1 cellular context compared by ENCODE assay signal in the genomic region with DNA sequence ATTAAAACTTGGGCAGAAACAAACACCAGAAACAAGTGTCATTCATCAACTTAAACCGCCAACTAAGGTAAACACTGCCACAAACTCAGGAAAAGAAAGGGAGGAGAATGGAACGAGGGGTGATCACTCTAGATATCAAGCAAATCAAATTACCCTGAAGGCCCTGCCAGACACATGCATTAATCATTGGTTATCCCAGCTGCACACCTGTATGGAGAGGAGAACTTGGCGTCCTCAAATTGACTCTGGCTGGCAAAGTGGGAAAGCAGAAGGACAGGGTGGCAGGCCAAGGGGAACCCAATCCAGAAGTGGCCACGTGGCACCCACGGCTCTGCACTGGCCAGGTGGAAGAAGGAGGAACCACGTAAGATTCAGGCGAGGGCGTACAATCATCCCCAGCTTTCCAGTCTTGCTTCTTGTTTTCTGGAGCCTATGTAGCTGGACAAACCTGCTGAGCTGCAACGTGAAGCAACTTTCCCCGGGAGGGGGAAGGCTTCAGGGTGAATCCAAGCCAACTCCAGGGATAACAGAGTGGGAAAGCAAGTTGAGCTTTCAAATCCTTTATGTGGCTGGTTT.
TF ChIP-seq lines count a peak whose summit lies in the region.

No MANE protein-coding gene starts in this region.

TF ChIP-seq in K562, 482 proteins besides CTCF, POLR2A, EP300 and RAD21 (continued from another document and continues in another):
- TF ChIP-seq, protein P1, sequence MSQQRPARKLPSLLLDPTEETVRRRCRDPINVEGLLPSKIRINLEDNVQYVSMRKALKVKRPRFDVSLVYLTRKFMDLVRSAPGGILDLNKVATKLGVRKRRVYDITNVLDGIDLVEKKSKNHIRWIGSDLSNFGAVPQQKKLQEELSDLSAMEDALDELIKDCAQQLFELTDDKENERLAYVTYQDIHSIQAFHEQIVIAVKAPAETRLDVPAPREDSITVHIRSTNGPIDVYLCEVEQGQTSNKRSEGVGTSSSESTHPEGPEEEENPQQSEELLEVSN (IDR thresholded peaks at IDR 0.05; ENCODE audit: borderline replicate concordance in 1 of 2, extremely low read depth in 1 of 2, insufficient read depth in 1 of 2, insufficient read length in 1 of 2, low read depth in 1 of 2, low read length in 1 of 2, poor library complexity in 1 of 2, severe bottlenecking in 1 of 2) = peak; percentile 87 to 89
- TF ChIP-seq ZNF75A (CRISPR knock-in tag; IDR thresholded peaks at IDR 0.05) = no peak
- TF ChIP-seq IRF2 (CRISPR knock-in tag; IDR thresholded peaks at IDR 0.05) = no peak
- TF ChIP-seq, protein P2, sequence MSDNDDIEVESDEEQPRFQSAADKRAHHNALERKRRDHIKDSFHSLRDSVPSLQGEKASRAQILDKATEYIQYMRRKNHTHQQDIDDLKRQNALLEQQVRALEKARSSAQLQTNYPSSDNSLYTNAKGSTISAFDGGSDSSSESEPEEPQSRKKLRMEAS (CRISPR knock-in tag; IDR thresholded peaks at IDR 0.05) = peak; percentile 93
- TF ChIP-seq NFE2 (IDR thresholded peaks at IDR 0.05; ENCODE audit: low read depth) = 0 out of 2 replicates have a peak, but pooled peaks have one; percentile 13
- no peak; a peak in 1 of 3 replicates for TF ChIP-seq CBX3 (IDR thresholded peaks at IDR 0.05; ENCODE audit: borderline replicate concordance in 1 of 2, low read length in 2 of 2)
- peak; percentile 20; the same call in 1 of the 2 replicates for TF ChIP-seq TRIM28 (IDR thresholded peaks at IDR 0.05)
- TF ChIP-seq TAF15 (IDR thresholded peaks at IDR 0.05; ENCODE audit: low read depth, low read length) = no peak
- TF ChIP-seq ZNF589 (CRISPR knock-in tag; IDR thresholded peaks at IDR 0.05; ENCODE audit: low read depth) = peak; percentile 90
- TF ChIP-seq SAP30 (IDR thresholded peaks at IDR 0.05; ENCODE audit: borderline replicate concordance, insufficient read depth, low read depth, low read length, poor library complexity, severe bottlenecking) = peak; percentile 60
- TF ChIP-seq CHD2 (IDR thresholded peaks at IDR 0.05; ENCODE audit: low read depth, low read length) = no peak
- TF ChIP-seq GATAD2A (IDR thresholded peaks at IDR 0.05) = 0 out of 2 replicates have a peak, but pooled peaks have one; percentile 15
- TF ChIP-seq BCLAF1 (IDR thresholded peaks at IDR 0.05; ENCODE audit: borderline replicate concordance in 1 of 2, control insufficient read depth in 1 of 2, low read depth in 2 of 2, low read length in 1 of 2) = no peak
- peak; percentile 50; the same call in 1 of the 2 replicates for TF ChIP-seq ZKSCAN8 (CRISPR knock-in tag; IDR thresholded peaks at IDR 0.05)
- no peak for TF ChIP-seq E2F3 (CRISPR knock-in tag; IDR thresholded peaks at IDR 0.05)
- no peak for TF ChIP-seq MED1 (CRISPR knock-in tag; IDR thresholded peaks at IDR 0.05; ENCODE audit: borderline replicate concordance)
- TF ChIP-seq, protein P3, sequence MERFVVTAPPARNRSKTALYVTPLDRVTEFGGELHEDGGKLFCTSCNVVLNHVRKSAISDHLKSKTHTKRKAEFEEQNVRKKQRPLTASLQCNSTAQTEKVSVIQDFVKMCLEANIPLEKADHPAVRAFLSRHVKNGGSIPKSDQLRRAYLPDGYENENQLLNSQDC (CRISPR knock-in tag; IDR thresholded peaks at IDR 0.05) = no peak
- TF ChIP-seq DACH1 (IDR thresholded peaks at IDR 0.05; ENCODE audit: partially characterized antibody) = no peak
- TF ChIP-seq RBBP5 (IDR thresholded peaks at IDR 0.05; ENCODE audit: borderline replicate concordance, insufficient read depth, low read length, poor library complexity, severe bottlenecking) = peak; percentile 20
- TF ChIP-seq THAP12 (CRISPR knock-in tag; IDR thresholded peaks at IDR 0.05) = peak; percentile 86
- TF ChIP-seq GTF2E2 (tag; IDR thresholded peaks at IDR 0.05) = no peak
- no peak for TF ChIP-seq ZNF445 (CRISPR knock-in tag; IDR thresholded peaks at IDR 0.05; ENCODE audit: low read depth)
- 0 out of 2 replicates have a peak, but pooled peaks have one; percentile 37 for TF ChIP-seq ZBTB2 (IDR thresholded peaks at IDR 0.05)
- no peak for TF ChIP-seq ZNF79 (CRISPR knock-in tag; IDR thresholded peaks at IDR 0.05; ENCODE audit: low read depth)
- TF ChIP-seq HSF4 (CRISPR knock-in tag; IDR thresholded peaks at IDR 0.05; ENCODE audit: borderline replicate concordance) = peak; percentile 75; the same call in 1 of the 2 replicates
- TF ChIP-seq NCOA2 (IDR thresholded peaks at IDR 0.05; ENCODE audit: partially characterized antibody in 2 of 2) = no peak
- peak; percentile 81; the same call in 1 of the 2 replicates for TF ChIP-seq NKRF (IDR thresholded peaks at IDR 0.05; ENCODE audit: borderline replicate concordance)
- TF ChIP-seq PKNOX1 (IDR thresholded peaks at IDR 0.05) = peak; percentile 70
- TF ChIP-seq EP400 (IDR thresholded peaks at IDR 0.05) = peak; percentile 95
- TF ChIP-seq, protein P4, sequence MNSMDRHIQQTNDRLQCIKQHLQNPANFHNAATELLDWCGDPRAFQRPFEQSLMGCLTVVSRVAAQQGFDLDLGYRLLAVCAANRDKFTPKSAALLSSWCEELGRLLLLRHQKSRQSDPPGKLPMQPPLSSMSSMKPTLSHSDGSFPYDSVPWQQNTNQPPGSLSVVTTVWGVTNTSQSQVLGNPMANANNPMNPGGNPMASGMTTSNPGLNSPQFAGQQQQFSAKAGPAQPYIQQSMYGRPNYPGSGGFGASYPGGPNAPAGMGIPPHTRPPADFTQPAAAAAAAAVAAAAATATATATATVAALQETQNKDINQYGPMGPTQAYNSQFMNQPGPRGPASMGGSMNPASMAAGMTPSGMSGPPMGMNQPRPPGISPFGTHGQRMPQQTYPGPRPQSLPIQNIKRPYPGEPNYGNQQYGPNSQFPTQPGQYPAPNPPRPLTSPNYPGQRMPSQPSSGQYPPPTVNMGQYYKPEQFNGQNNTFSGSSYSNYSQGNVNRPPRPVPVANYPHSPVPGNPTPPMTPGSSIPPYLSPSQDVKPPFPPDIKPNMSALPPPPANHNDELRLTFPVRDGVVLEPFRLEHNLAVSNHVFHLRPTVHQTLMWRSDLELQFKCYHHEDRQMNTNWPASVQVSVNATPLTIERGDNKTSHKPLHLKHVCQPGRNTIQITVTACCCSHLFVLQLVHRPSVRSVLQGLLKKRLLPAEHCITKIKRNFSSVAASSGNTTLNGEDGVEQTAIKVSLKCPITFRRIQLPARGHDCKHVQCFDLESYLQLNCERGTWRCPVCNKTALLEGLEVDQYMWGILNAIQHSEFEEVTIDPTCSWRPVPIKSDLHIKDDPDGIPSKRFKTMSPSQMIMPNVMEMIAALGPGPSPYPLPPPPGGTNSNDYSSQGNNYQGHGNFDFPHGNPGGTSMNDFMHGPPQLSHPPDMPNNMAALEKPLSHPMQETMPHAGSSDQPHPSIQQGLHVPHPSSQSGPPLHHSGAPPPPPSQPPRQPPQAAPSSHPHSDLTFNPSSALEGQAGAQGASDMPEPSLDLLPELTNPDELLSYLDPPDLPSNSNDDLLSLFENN (IDR thresholded peaks at IDR 0.05; ENCODE audit: low read depth in 2 of 2, low read length in 2 of 2) = no peak; a peak in 1 of 4 replicates
- TF ChIP-seq, protein P5, sequence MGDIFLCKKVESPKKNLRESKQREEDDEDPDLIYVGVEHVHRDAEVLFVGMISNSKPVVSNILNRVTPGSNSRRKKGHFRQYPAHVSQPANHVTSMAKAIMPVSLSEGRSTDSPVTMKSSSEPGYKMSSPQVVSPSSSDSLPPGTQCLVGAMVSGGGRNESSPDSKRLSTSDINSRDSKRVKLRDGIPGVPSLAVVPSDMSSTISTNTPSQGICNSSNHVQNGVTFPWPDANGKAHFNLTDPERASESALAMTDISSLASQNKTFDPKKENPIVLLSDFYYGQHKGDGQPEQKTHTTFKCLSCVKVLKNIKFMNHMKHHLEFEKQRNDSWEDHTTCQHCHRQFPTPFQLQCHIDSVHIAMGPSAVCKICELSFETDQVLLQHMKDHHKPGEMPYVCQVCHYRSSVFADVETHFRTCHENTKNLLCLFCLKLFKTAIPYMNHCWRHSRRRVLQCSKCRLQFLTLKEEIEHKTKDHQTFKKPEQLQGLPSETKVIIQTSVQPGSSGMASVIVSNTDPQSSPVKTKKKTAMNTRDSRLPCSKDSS (IDR thresholded peaks at IDR 0.05; ENCODE audit: low read depth, partially characterized antibody) = no peak
- no peak for TF ChIP-seq NR2C1 (IDR thresholded peaks at IDR 0.05)
- TF ChIP-seq NR2C1 (tag; IDR thresholded peaks at IDR 0.05) = no peak
